Comparison of ENCODE assay signal across 8 cellular contexts in the genomic region with DNA sequence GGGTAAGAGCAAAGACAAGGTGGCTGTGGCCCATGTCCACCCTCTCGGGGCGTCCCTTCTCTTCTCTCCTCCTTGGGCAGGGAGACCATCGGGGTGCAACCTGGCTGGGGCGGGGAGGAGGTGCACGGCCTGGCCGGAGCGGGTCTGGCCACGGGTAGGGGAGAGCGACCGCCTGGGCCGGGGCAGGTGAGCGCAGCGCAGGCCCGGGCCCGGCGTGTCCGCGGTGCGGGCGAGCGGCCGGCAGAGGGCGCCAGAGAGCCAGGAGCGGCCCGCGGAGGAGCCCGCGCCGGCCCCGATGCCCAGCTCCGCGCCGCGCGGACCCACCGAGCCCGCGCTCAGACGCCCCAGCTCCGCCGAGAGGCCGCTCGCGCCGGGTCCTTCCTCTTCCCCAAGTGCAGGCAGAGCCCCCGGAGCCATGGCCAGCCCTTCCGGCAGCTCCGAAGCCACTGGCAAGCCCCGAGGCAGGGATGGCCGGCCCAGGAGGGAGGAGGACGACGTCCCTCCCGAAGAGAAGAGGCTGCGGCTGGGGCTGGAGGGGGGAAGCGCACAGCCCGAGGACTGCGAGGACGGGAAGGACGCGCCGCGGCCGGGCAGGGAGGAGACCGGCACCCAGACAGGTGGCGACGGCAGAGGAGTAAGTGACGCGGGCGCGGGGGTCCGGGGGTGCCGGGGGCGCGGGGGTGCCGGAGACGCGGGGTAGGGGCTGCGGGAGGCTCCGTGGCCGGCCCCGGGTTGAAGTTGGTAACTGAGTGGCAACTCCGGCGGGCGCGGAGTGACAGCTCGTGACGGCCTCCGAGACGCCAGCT.
DNase-seq lines count a peak whose midpoint lies in the region; ATAC-seq and TF ChIP-seq lines count a peak whose summit lies in the region.
"Not testable (repeated sequence)": the region's sequence is repeated elsewhere in the genome, so short reads cannot be mapped to it uniquely, and the experiment has no call there.

No MANE protein-coding gene starts in this region.

- not testable (repeated sequence) for H3K4me3 ChIP-seq in CD4-positive, alpha-beta memory T cell (ENCODE audit: low read length in 2 of 2); mammary epithelial cell (replicated peaks in 1 of 3; ENCODE audit: insufficient read depth in 1 of 3, low read depth in 2 of 3, low read length in 3 of 3); hepatocyte; parathyroid adenoma (ENCODE audit: low read depth, low read length)
- peak overlapping the region in 3 of 4 donors; percentile 20 to 46 (median 39) for H3K4me3 ChIP-seq in Peyer's patch

- H3K9me3 ChIP-seq in CD4-positive, alpha-beta memory T cell (ENCODE audit: control insufficient read depth in 1 of 2, low read length in 2 of 2); Peyer's patch; mammary epithelial cell (replicated peaks; ENCODE audit: insufficient read depth, low read length); hepatocyte (ENCODE audit: low read depth); parathyroid adenoma (ENCODE audit: control insufficient read depth, low read length): not testable (repeated sequence)

- ATAC-seq in HG02798 (IDR thresholded peaks at IDR 0.05; ENCODE audit: poor library complexity, unreplicated experiment), result peak; percentile 49

- not testable (repeated sequence) for H3K27ac ChIP-seq in CD4-positive, alpha-beta memory T cell (ENCODE audit: low read depth, low read length); Peyer's patch; mammary epithelial cell (ENCODE audit: insufficient read depth, low read depth, low read length); hepatocyte; parathyroid adenoma

- H3K79me2 ChIP-seq in mammary epithelial cell (ENCODE audit: insufficient read depth, low read length); hepatocyte; parathyroid adenoma: not testable (repeated sequence)

- H3K27ac Mint-ChIP-seq in CD4-positive, alpha-beta memory T cell, result not testable (repeated sequence)

- H3K4me3 Mint-ChIP-seq in CD4-positive, alpha-beta memory T cell, result peak overlapping the region in 7 of 8 donors; percentile 37 to 81 (median 66)

- dilution Hi-C loops in mammary epithelial cell (cut with HindIII; ENCODE audit: low sequenced_read_pairs), result not testable (repeated sequence)

- intact Hi-C loops in CD4-positive, alpha-beta memory T cell (cut with micrococcal nuclease); mammary epithelial cell (cut with micrococcal nuclease): not testable (repeated sequence)

- H3K27me3 ChIP-seq in CD4-positive, alpha-beta memory T cell (ENCODE audit: insufficient read depth, low read length); Peyer's patch; mammary epithelial cell (ENCODE audit: insufficient read depth, low read length); hepatocyte; parathyroid adenoma (ENCODE audit: control insufficient read depth, insufficient read depth, low read length): not testable (repeated sequence)

- POLR2A ChIA-PET in CD4-positive, alpha-beta memory T cell (lab: Charles Lee; ENCODE audit: partially characterized antibody), result not testable (repeated sequence)

- H2AFZ ChIP-seq in mammary epithelial cell (ENCODE audit: low read depth, low read length); hepatocyte: not testable (repeated sequence)
- peak overlapping the region; percentile 34 for H2AFZ ChIP-seq in parathyroid adenoma

- H3K27me3 Mint-ChIP-seq in CD4-positive, alpha-beta memory T cell, result peaks cover 19% of the 10 kb centered on the region in 2 donors

- H3K9ac ChIP-seq in mammary epithelial cell (ENCODE audit: insufficient read depth, low read length); parathyroid adenoma: not testable (repeated sequence)

- H3K4me2 ChIP-seq in mammary epithelial cell (ENCODE audit: insufficient read depth, low read depth, low read length); parathyroid adenoma (ENCODE audit: low read length): not testable (repeated sequence)
- H3K4me2 ChIP-seq in hepatocyte, result peak overlapping the region; percentile 87

- WGBS in mammary epithelial cell (ENCODE audit: low coverage, missing lambda C conversion rate), result 40% methylated on average over 3 of the region's 89 CpGs
- WGBS in hepatocyte (ENCODE audit: low lambda C conversion rate, missing lambda C conversion rate), result 0% methylated on average over 28 of the region's 89 CpGs

- not testable (repeated sequence) for H3K4me1 ChIP-seq in CD4-positive, alpha-beta memory T cell (ENCODE audit: insufficient read depth, low read length); Peyer's patch; mammary epithelial cell (ENCODE audit: insufficient read depth, low read length); hepatocyte (ENCODE audit: insufficient read depth); parathyroid adenoma

- not testable (repeated sequence) for H3K36me3 ChIP-seq in CD4-positive, alpha-beta memory T cell (ENCODE audit: insufficient read depth, low read length); Peyer's patch; mammary epithelial cell (ENCODE audit: insufficient read depth, low read length); hepatocyte (replicated peaks; ENCODE audit: insufficient read depth, low read depth); parathyroid adenoma (ENCODE audit: control insufficient read depth, insufficient read depth, low read length)

- not testable (repeated sequence) for TF ChIP-seq POLR2A in Peyer's patch (IDR thresholded peaks at IDR 0.05)

- TF ChIP-seq CTCF in Peyer's patch (IDR thresholded peaks at IDR 0.05) (peak in 5 of 6 experiments; percentile 14 to 66 (median 25)), mammary epithelial cell (conservative IDR thresholded peaks at IDR 0.05 in 1 of 2, IDR thresholded peaks at IDR 0.05 in 1 of 2; ENCODE audit: extremely low read depth in 1 of 2, insufficient read depth in 1 of 2, low read depth in 1 of 2, low read length in 2 of 2) (peak; percentile 12 to 41), hepatocyte (IDR thresholded peaks at IDR 0.05; ENCODE audit: poor library complexity) (peak; percentile 16), parathyroid adenoma (IDR thresholded peaks at IDR 0.05) (peak; percentile 31)

- DNase-seq in CD4-positive, alpha-beta memory T cell, result peak in 4 of 5 donors; percentile 41 to 57 (median 42)
- DNase-seq in Peyer's patch (peak in 2 of 3 donors; percentile 59 to 67), hepatocyte (ENCODE audit: low spot score) (peak; percentile 58)
- peak; percentile 63 for DNase-seq in activated CD8-positive, alpha-beta memory T cell treated with anti-CD3 and anti-CD28 coated beads, Interleukin-2, amount 50 U/mL, for 4 hours
- DNase-seq in mammary epithelial cell, result not testable (repeated sequence)
- DNase-seq in stimulated activated CD8-positive, alpha-beta memory T cell treated with anti-CD3 and anti-CD28 coated beads, Interleukin-7, amount 100 ng/mL, for 48 hours (ENCODE audit: extremely low read depth in 1 of 2, low read depth in 1 of 2), result peak; percentile 5 to 14

- not testable (repeated sequence) for H4K20me1 ChIP-seq in mammary epithelial cell (ENCODE audit: insufficient read depth, low read length); hepatocyte (ENCODE audit: insufficient read depth, poor library complexity, severe bottlenecking)

- H3K9me2 ChIP-seq in hepatocyte (replicated peaks; ENCODE audit: insufficient read depth), result not testable (repeated sequence)

- CTCF ChIA-PET in CD4-positive, alpha-beta memory T cell (lab: Charles Lee; ENCODE audit: partially characterized antibody), result not testable (repeated sequence)
- CTCF ChIA-PET in mammary epithelial cell (lab: Charles Lee; ENCODE audit: low non-redundant PET), result interaction anchor here (0.6 kb wide), 1 partner anchor 1403 kb away, joined by 3 read pairs; no protein-coding TSS in a partner anchor

- in situ Hi-C loops in mammary epithelial cell (cut with MboI; ENCODE audit: low sequenced_read_pairs in 2 of 2), result loop anchor here in 1 of 2 donors (10.0 to 25.0 kb wide), 2 partner anchors 848 to 1405 kb away; no protein-coding TSS in a partner anchor

- not testable (repeated sequence) for H3K36me3 Mint-ChIP-seq in CD4-positive, alpha-beta memory T cell

- H3K4me1 Mint-ChIP-seq in CD4-positive, alpha-beta memory T cell, result not testable (repeated sequence)

- BruUV-seq in mammary epithelial cell (replicated peaks; lab: Mats Ljungman, UMichigan), result not testable (repeated sequence)

- H3K9me3 Mint-ChIP-seq in CD4-positive, alpha-beta memory T cell, result not testable (repeated sequence)
